Comparison of ENCODE assay signal across 22 cellular contexts in genomic region chr22:30885591-30885990, GRCh38.
A peak's percentile ranks its signal among the peaks of the same experiment; 100 is the strongest.
DNase-seq lines count a peak whose midpoint lies in the region; ATAC-seq and TF ChIP-seq lines count a peak whose summit lies in the region.
"Had no signal": no experiment of that assay in that cellular context is flagged by ENCODE, and none has a peak within 500 bp of the region (broad histone marks: within the 10 kb centered on the region; RNA-seq: fewer than 3 reads in every experiment).

No MANE protein-coding gene starts in this region.

- no peak for TF ChIP-seq POLR2A in heart left ventricle (IDR thresholded peaks at IDR 0.05)

- H3K4me1 ChIP-seq in heart left ventricle: peaks cover 0 to 27% (median 12%) of the 10 kb centered on the region in 12 donors
- peaks cover 0 to 23% (median 14%) of the 10 kb centered on the region in 9 donors for H3K4me1 ChIP-seq in heart right ventricle

- H3K4me3 ChIP-seq in heart left ventricle (no peak overlapping the region), heart right ventricle (no peak overlapping the region)
- H3K4me3 ChIP-seq: A549; BLaER1 treated with 17β-estradiol and CSF1 and Interleukin-3, amounts not matched to agents 10 nM and 100 nM; MG63 had no signal

- no peak for TF ChIP-seq CTCF in heart left ventricle (IDR thresholded peaks at IDR 0.05)
- no peak for TF ChIP-seq CTCF in heart right ventricle (IDR thresholded peaks at IDR 0.05)
- TF ChIP-seq CTCF in glutamatergic neuron (IDR thresholded peaks at IDR 0.05; ENCODE audit: partially characterized antibody, unreplicated experiment): no peak
- TF ChIP-seq CTCF in nephron progenitor cell (IDR thresholded peaks at IDR 0.05): no peak

- H3K27ac Mint-ChIP-seq in glutamatergic neuron (ENCODE audit: unreplicated experiment) (no peak overlapping the region), nephron progenitor cell (no peak overlapping the region)
- H3K27ac Mint-ChIP-seq: CD4-positive, alpha-beta T cell had no signal

- H3K36me3 Mint-ChIP-seq in glutamatergic neuron (ENCODE audit: unreplicated experiment) (no peaks in the 10 kb centered on the region), nephron progenitor cell (ENCODE audit: low read depth) (no peaks in the 10 kb centered on the region)

- WGBS in heart left ventricle, 4 donors: 90 to 92% (median 91%) methylated on average over 5 to 9 of the region's 9 CpGs
- 90 to 91% methylated on average over 9 of the region's 9 CpGs for WGBS in heart right ventricle, 2 donors

- intact Hi-C loops in heart left ventricle (cut with DNase I) (loop anchor here in 2 of 10 donors (10.0 kb wide), 2 partner anchors 111 to 121 kb away; no protein-coding TSS in a partner anchor), heart right ventricle (cut with DNase I) (loop anchor here in 1 of 10 donors (10.0 kb wide), 1 partner anchor 121 kb away; no protein-coding TSS in a partner anchor), posterior vena cava (cut with DNase I) (no loop called here)

- DNase-seq in heart left ventricle (peak in 3 of 5 donors; percentile 1 to 36 (median 7)), heart right ventricle (no peak), glutamatergic neuron (peak; percentile 13), posterior vena cava (ENCODE audit: low spot score) (peak; percentile 67), nephron progenitor cell (no peak), HK-2 (ENCODE audit: unreplicated experiment) (no peak)
- DNase-seq: AML-193; CD4-positive, alpha-beta T cell; DMS53; KBM-7; MG63; NCI-H1105 treated with DMSO at 0.1 percent for 48 hours; NCI-H146; NCI-H1930; NCI-H446; NCI-H524 treated with DMSO at 0.1 percent for 48 hours; NCI-H774; PC-3; SHP77 had no signal

- H3K4me1 Mint-ChIP-seq in glutamatergic neuron (ENCODE audit: low read depth, unreplicated experiment): peaks cover 3% of the 10 kb centered on the region
- H3K4me1 Mint-ChIP-seq in nephron progenitor cell: peaks cover 7% of the 10 kb centered on the region

- no peak for ATAC-seq in heart left ventricle
- ATAC-seq in heart right ventricle: no peak
- ATAC-seq in HG02840 (IDR thresholded peaks at IDR 0.05; ENCODE audit: low FRiP score, unreplicated experiment): no peak
- ATAC-seq: A549, PC-3 had no signal

- H3K4me3 Mint-ChIP-seq in glutamatergic neuron (ENCODE audit: unreplicated experiment): no peak overlapping the region
- no peak overlapping the region for H3K4me3 Mint-ChIP-seq in nephron progenitor cell
- H3K4me3 Mint-ChIP-seq: CD4-positive, alpha-beta T cell had no signal

- no peaks in the 10 kb centered on the region for H3K27me3 ChIP-seq in heart left ventricle
- H3K27me3 ChIP-seq in heart right ventricle: no peaks in the 10 kb centered on the region
- H3K27me3 ChIP-seq: BLaER1 treated with 17β-estradiol and CSF1 and Interleukin-3, amounts not matched to agents 10 nM and 100 nM; MG63 had no signal

- H3K9me3 ChIP-seq in heart left ventricle (no peaks in the 10 kb centered on the region), heart right ventricle (no peaks in the 10 kb centered on the region)
- H3K9me3 ChIP-seq: A549; BLaER1 treated with 17β-estradiol and CSF1 and Interleukin-3, amounts not matched to agents 10 nM and 100 nM; MG63 had no signal

- H3K27me3 Mint-ChIP-seq in glutamatergic neuron (ENCODE audit: unreplicated experiment) (peaks cover 10% of the 10 kb centered on the region), nephron progenitor cell (ENCODE audit: low read depth, poor library complexity) (peaks cover 6% of the 10 kb centered on the region)
- H3K27me3 Mint-ChIP-seq: CD4-positive, alpha-beta T cell had no signal

- peaks cover 8% of the 10 kb centered on the region for H3K9me3 Mint-ChIP-seq in glutamatergic neuron (ENCODE audit: unreplicated experiment)
- H3K9me3 Mint-ChIP-seq in nephron progenitor cell: no peaks in the 10 kb centered on the region
- H3K9me3 Mint-ChIP-seq: CD4-positive, alpha-beta T cell had no signal

- H3K36me3 ChIP-seq in heart left ventricle (peaks cover 0 to 21% (median 5%) of the 10 kb centered on the region in 9 donors), heart right ventricle (peaks cover 0 to 24% (median 0%) of the 10 kb centered on the region in 9 donors)
- H3K36me3 ChIP-seq: MG63 had no signal

- H3K27ac ChIP-seq in heart left ventricle (no peak overlapping the region), heart right ventricle (no peak overlapping the region)
- H3K27ac ChIP-seq: BLaER1 treated with 17β-estradiol and CSF1 and Interleukin-3, amounts not matched to agents 10 nM and 100 nM had no signal

Comparison
In these comparisons a context has a peak if more than half of its experiments do, and no peak if none do; other contexts are left out.
1. DNase-seq: peak in heart left ventricle (3 of 5), glutamatergic neuron (single experiment) and posterior vena cava (single experiment); none in heart right ventricle (0 of 2), nephron progenitor cell (single experiment) and HK-2 (single experiment).